ENCODE assay signal across 18 cellular contexts in the genomic region with DNA sequence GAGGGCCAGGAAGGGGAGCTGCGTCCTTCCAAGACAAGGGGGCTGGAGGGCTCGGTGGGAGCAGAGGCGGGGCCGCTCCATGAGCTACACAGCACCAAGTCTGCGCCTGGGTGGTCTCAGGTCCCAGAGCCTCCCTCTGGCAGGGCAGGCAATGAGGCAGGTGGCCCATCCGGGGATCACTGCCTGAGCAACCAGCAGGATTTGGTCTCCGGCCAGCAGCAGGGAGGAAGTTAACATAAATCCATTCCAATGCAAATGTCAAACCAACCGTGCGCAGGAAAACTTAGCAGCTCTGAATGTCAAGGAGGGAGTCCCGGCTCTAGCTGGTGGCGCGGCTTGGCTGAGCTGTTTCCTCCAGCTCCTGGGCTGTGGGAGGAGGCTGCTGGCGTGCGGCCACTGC. TPM values are rescaled to one million over a fixed set of nuclear protein-coding genes. Genes with fewer than 3 reads are reported as not detected.
A peak's percentile ranks its signal among the peaks of the same experiment; 100 is the strongest.
DNase-seq lines count a peak whose midpoint lies in the region; ATAC-seq and TF ChIP-seq lines count a peak whose summit lies in the region.
"Had no signal": no experiment of that assay in that cellular context is flagged by ENCODE, and none has a peak within 500 bp of the region (broad histone marks: within the 10 kb centered on the region; RNA-seq: fewer than 3 reads in every experiment).

No MANE protein-coding gene starts in this region.

- H3K4me2 ChIP-seq in OCI-LY7 (ENCODE audit: low read length) = no peak overlapping the region
- no peak overlapping the region for H3K4me2 ChIP-seq in GM23248 (ENCODE audit: unreplicated experiment)

- DNase-seq in EH (ENCODE audit: low read depth) (peak; percentile 8), NCI-H1694 treated with DMSO at 0.1 percent for 48 hours (lab: John Stamatoyannopoulos, UW) (peak; percentile 43), choroid plexus epithelial cell (ENCODE audit: low read depth) (peak; percentile 15), nephron progenitor cell (peak; percentile 45), OCI-LY7 (ENCODE audit: low spot score) (no peak), AG08395 (ENCODE audit: low spot score) (no peak), GM23248 (no peak), Right ventricle myocardium superior (no peak)
- DNase-seq: BE2C, DND-41, foreskin melanocyte, NCI-H1417, NCI-H82 had no signal

- H3K9ac ChIP-seq in GM23248 = no peak overlapping the region

- H3K9me3 ChIP-seq in OCI-LY7 (ENCODE audit: low read length) = no peaks in the 10 kb centered on the region
- H3K9me3 ChIP-seq in GM23248 (ENCODE audit: low read depth) = no peaks in the 10 kb centered on the region
- H3K9me3 ChIP-seq: BE2C had no signal

- H3K4me1 ChIP-seq in OCI-LY7 (ENCODE audit: insufficient read depth, low read length, poor library complexity, severe bottlenecking) = no peaks in the 10 kb centered on the region
- H3K4me1 ChIP-seq in GM23248 (ENCODE audit: insufficient read depth) = no peaks in the 10 kb centered on the region
- H3K4me1 ChIP-seq: BE2C, breast epithelium, tibial nerve had no signal

- no peak for ATAC-seq in Right ventricle myocardium superior (ENCODE audit: poor library complexity)
- ATAC-seq: SK-N-SH treated with all-trans-retinoic acid at 6 μM for 48 hours had no signal

- H2AFZ ChIP-seq in OCI-LY7 (ENCODE audit: low read length) (no peak overlapping the region), GM23248 (no peak overlapping the region)

- no peak overlapping the region for H3K4me3 Mint-ChIP-seq in nephron progenitor cell
- H3K4me3 Mint-ChIP-seq: IgD-negative memory B cell had no signal

- no peak overlapping the region for H3K4me3 ChIP-seq in choroid plexus epithelial cell (ENCODE audit: low read depth, low read length)
- H3K4me3 ChIP-seq in OCI-LY7 (ENCODE audit: low read depth, low read length, poor library complexity, severe bottlenecking) = no peak overlapping the region
- no peak overlapping the region for H3K4me3 ChIP-seq in GM23248
- H3K4me3 ChIP-seq: breast epithelium, tibial nerve had no signal

- H3F3A ChIP-seq in GM23248 (ENCODE audit: insufficient read depth) = no peaks in the 10 kb centered on the region

- in situ Hi-C loops in GM23248 (cut with MboI) = no loop called here

- peaks cover 34% of the 10 kb centered on the region for H3K9me3 Mint-ChIP-seq in nephron progenitor cell

- H3K4me1 Mint-ChIP-seq in nephron progenitor cell = peaks cover 10% of the 10 kb centered on the region

- H4K20me1 ChIP-seq in OCI-LY7 (ENCODE audit: insufficient read depth, low read length) = no peaks in the 10 kb centered on the region
- H4K20me1 ChIP-seq in GM23248 (ENCODE audit: insufficient read depth) = no peaks in the 10 kb centered on the region

- H3K27ac ChIP-seq in OCI-LY7 (ENCODE audit: low read depth, low read length, poor library complexity, severe bottlenecking) (no peak overlapping the region), GM23248 (no peak overlapping the region)
- H3K27ac ChIP-seq: breast epithelium, tibial nerve, VCaP had no signal

- peaks cover 29% of the 10 kb centered on the region; the same call in 1 of the 2 replicates for H3K27me3 ChIP-seq in GM23248 (replicated peaks; ENCODE audit: insufficient read depth)

- no peak for TF ChIP-seq CTCF in choroid plexus epithelial cell (conservative IDR thresholded peaks at IDR 0.05; ENCODE audit: low read depth, low read length)
- no peak for TF ChIP-seq CTCF in nephron progenitor cell (IDR thresholded peaks at IDR 0.05)
- TF ChIP-seq CTCF in OCI-LY7 (conservative IDR thresholded peaks at IDR 0.05; ENCODE audit: low read length) = no peak

- H3K79me2 ChIP-seq in OCI-LY7 (ENCODE audit: insufficient read depth, low read depth, low read length) = no peaks in the 10 kb centered on the region
- no peaks in the 10 kb centered on the region for H3K79me2 ChIP-seq in GM23248 (ENCODE audit: insufficient read depth)

- BruUV-seq in OCI-LY7 (replicated peaks; lab: Mats Ljungman, UMichigan) = no TSS peak

- H3K36me3 ChIP-seq in OCI-LY7 (ENCODE audit: insufficient read depth, low read length) (no peaks in the 10 kb centered on the region), GM23248 (ENCODE audit: low read depth) (no peaks in the 10 kb centered on the region)
- H3K36me3 ChIP-seq: BE2C, breast epithelium, tibial nerve had no signal

- H3K27ac Mint-ChIP-seq in nephron progenitor cell = no peak overlapping the region
- H3K27ac Mint-ChIP-seq: IgD-negative memory B cell had no signal

- no peaks in the 10 kb centered on the region for H3K36me3 Mint-ChIP-seq in nephron progenitor cell (ENCODE audit: low read depth)
- H3K36me3 Mint-ChIP-seq: IgD-negative memory B cell had no signal

- POLR2A ChIA-PET in OCI-LY7 (lab: Charles Lee) = no interaction called here

- peaks cover 49% of the 10 kb centered on the region for H3K27me3 Mint-ChIP-seq in nephron progenitor cell (ENCODE audit: low read depth, poor library complexity)

- CTCF ChIA-PET in OCI-LY7 (lab: Charles Lee; ENCODE audit: unreplicated experiment) = no interaction called here

- H3K9me2 ChIP-seq in OCI-LY7 (ENCODE audit: insufficient read depth, low read length) = no peaks in the 10 kb centered on the region
- H3K9me2 ChIP-seq in GM23248 (ENCODE audit: insufficient read depth) = no peaks in the 10 kb centered on the region

- 2% methylated on average over 14 of the region's 14 CpGs for WGBS in GM23248 (ENCODE audit: low coverage in 1 of 2, low lambda C conversion rate in 2 of 2, missing lambda C conversion rate in 2 of 2), 2 experiments

- intact Hi-C loops in OCI-LY7 (cut with micrococcal nuclease; ENCODE audit: unreplicated experiment) = no loop called here
- intact Hi-C loops in Right ventricle myocardium superior (cut with DNase I) = no loop called here

RNA-seq across cellular contexts. Expression of gene CHRNA4, which starts 32.9 kb away (rescaled TPM):
- not detected in 2 replicates for total RNA-seq in OCI-LY7 (2014; rRNA removed; shearing (Covaris generic))
- total RNA-seq in OCI-LY7 (2022) = not detected in 2 replicates
- not detected in 2 replicates for total RNA-seq in GM23248 (2014; rRNA removed; shearing (Covaris generic))
- polyA plus RNA-seq in GM23248 (2016; fragmentation: Nextera tagmentation; extraction: Ambion mirVana) = not detected in 2 replicates
- total RNA-seq in Right ventricle myocardium superior = 1.5 TPM
- total RNA-seq: breast epithelium had no signal
- polyA plus RNA-seq: IgD-negative memory B cell had no signal

Comparison
In these comparisons a context has a peak if more than half of its experiments do, and no peak if none do; other contexts are left out.
1. DNase-seq: peak in EH (single experiment), NCI-H1694 treated with DMSO at 0.1 percent for 48 hours (single experiment), choroid plexus epithelial cell (single experiment) and nephron progenitor cell (single experiment); none in OCI-LY7 (single experiment), AG08395 (single experiment), GM23248 (single experiment) and Right ventricle myocardium superior (single experiment).